6 cellular contexts compared by ENCODE assay signal in genomic region chr3:130607553-130608154, GRCh38.
"Had no signal": no experiment of that assay in that cellular context is flagged by ENCODE, and none has a peak within 500 bp of the region (broad histone marks: within the 10 kb centered on the region; RNA-seq: fewer than 3 reads in every experiment).

No MANE protein-coding gene starts in this region.

- FAIRE-seq: HTR-8/SVneo had no signal

- H2AFZ ChIP-seq: GM23248 had no signal

- ATAC-seq: HCT116 had no signal

- H3K4me1 ChIP-seq: HAP-1 had no signal

- H3K9ac ChIP-seq: GM23248 had no signal

- DNase-seq: GM23248, GOT3, H7 had no signal

- H3K27ac ChIP-seq: GM23248 had no signal

- H3K4me3 ChIP-seq: GM23248, HAP-1 had no signal

- H3K36me3 ChIP-seq: HAP-1 had no signal
